In the genomic region with DNA sequence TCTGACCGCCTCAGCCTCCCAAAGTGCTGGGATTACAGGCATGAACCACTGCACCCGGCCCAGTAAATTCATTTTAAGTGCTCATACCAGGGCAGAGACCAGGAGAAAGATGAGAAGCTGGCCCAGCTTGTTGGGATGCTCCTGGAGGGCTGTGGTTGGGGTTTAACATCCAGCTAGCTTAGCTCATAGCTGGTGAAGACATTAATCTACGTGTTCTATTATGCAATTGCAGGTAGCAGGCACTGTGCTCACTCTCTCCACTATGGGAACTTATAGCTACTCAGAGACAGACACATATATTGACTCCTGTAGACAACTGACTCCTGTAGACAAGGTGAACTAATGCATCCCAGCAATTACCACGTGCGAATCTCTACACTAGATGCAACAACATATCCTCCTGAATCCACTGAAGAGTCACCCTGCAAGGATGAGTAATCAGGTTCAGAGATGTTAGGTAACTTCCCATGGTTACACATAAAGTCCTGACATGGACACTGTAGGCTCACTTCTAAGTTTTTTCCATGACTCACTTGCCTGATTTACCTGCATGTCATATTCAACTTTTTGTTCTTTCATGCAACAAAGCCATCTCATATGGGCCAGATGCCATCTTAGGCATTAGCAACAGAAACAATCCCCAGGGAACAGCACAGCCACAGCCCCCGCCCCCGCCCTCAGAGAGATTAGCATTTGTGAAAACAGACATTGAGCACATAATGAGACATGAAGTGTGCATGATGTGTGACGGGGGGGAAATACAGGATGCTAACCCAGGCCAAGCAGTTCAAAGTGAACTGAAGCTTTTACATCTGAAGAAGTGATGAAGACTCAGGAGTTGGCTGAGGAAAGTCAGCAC, we compare ENCODE assay signal across 8 cellular contexts. TPM values are rescaled to one million over a fixed set of nuclear protein-coding genes. Genes with fewer than 3 reads are reported as not detected.
DNase-seq lines count a peak whose midpoint lies in the region; ATAC-seq and TF ChIP-seq lines count a peak whose summit lies in the region.

No MANE protein-coding gene starts in this region.

- no peak for DNase-seq in CD4-positive, CD25-positive, alpha-beta regulatory T cell
- DNase-seq in MV-4-11 (lab: John Stamatoyannopoulos, UW) (peak; percentile 45), cardiac fibroblast (ENCODE audit: low read depth in 2 of 2) (peak; percentile 3 to 82), cerebellar cortex (ENCODE audit: low spot score) (no peak), osteoblast (ENCODE audit: insufficient read length, low spot score, missing footprints) (no peak), uterus (no peak)
- DNase-seq in stimulated activated CD4-positive, alpha-beta T cell treated with anti-CD3 and anti-CD28 coated beads, TNF-alpha, amount 100 ng/mL, for 48 hours (ENCODE audit: low read depth in 3 of 3) = peak; percentile 22 to 46 (median 42)

- H3K9me3 Mint-ChIP-seq in CD4-positive, CD25-positive, alpha-beta regulatory T cell = peaks cover 0 to 2% (median 0%) of the 10 kb centered on the region in 7 donors

- H3K4me3 Mint-ChIP-seq in CD4-positive, CD25-positive, alpha-beta regulatory T cell = no peak overlapping the region

- no peak overlapping the region for H3K4me2 ChIP-seq in osteoblast (ENCODE audit: insufficient read depth, low read length)

- peaks cover 29% of the 10 kb centered on the region for H3K36me3 Mint-ChIP-seq in CD4-positive, CD25-positive, alpha-beta regulatory T cell

- intact Hi-C loops in uterus (cut with DNase I; ENCODE audit: low total_unique reads) = no loop called here

- peak overlapping the region in 1 of 3 donors; percentile 30 for H3K27ac Mint-ChIP-seq in CD4-positive, CD25-positive, alpha-beta regulatory T cell

- H3K4me1 Mint-ChIP-seq in CD4-positive, CD25-positive, alpha-beta regulatory T cell = peaks cover 0 to 4% (median 2%) of the 10 kb centered on the region in 4 donors

- H3K9me3 ChIP-seq in CD4-positive, CD25-positive, alpha-beta regulatory T cell (ENCODE audit: control insufficient read depth in 2 of 2, low read length in 2 of 2) = no peaks in the 10 kb centered on the region
- H3K9me3 ChIP-seq in osteoblast (ENCODE audit: low read depth, low read length) (no peaks in the 10 kb centered on the region), uterus (no peaks in the 10 kb centered on the region)

- no peak for TF ChIP-seq CTCF in cardiac fibroblast (IDR thresholded peaks at IDR 0.05; ENCODE audit: low read depth, low read length)
- TF ChIP-seq CTCF in osteoblast (IDR thresholded peaks at IDR 0.05; ENCODE audit: extremely low read depth, low read depth, low read length) = no peak
- TF ChIP-seq CTCF in uterus (IDR thresholded peaks at IDR 0.05) = no peak

- H2AFZ ChIP-seq in osteoblast (ENCODE audit: low read length) = no peak overlapping the region

- H3K27me3 Mint-ChIP-seq in CD4-positive, CD25-positive, alpha-beta regulatory T cell = peaks cover 9% of the 10 kb centered on the region

- no peaks in the 10 kb centered on the region for H3K4me1 ChIP-seq in CD4-positive, CD25-positive, alpha-beta regulatory T cell (ENCODE audit: control insufficient read depth, insufficient read depth, low read length, poor library complexity, severe bottlenecking)
- H3K4me1 ChIP-seq in osteoblast (ENCODE audit: insufficient read depth, low read length) = peaks cover 9% of the 10 kb centered on the region
- no peaks in the 10 kb centered on the region for H3K4me1 ChIP-seq in uterus

- peaks cover 40% of the 10 kb centered on the region for H3K36me3 ChIP-seq in CD4-positive, CD25-positive, alpha-beta regulatory T cell (ENCODE audit: control insufficient read depth, insufficient read depth, low read length)
- H3K36me3 ChIP-seq in osteoblast (ENCODE audit: insufficient read depth, low read length) = peaks cover 40% of the 10 kb centered on the region
- no peaks in the 10 kb centered on the region for H3K36me3 ChIP-seq in uterus

- ATAC-seq in CD4-positive, CD25-positive, alpha-beta regulatory T cell (ENCODE audit: low read depth in 2 of 2) = peak; percentile 34 to 51
- ATAC-seq in GM21529 (IDR thresholded peaks at IDR 0.05; ENCODE audit: unreplicated experiment) = peak; percentile 60

- no peaks in the 10 kb centered on the region for H3K79me2 ChIP-seq in osteoblast (ENCODE audit: insufficient read depth, low read length)

- H3K27me3 ChIP-seq in CD4-positive, CD25-positive, alpha-beta regulatory T cell (ENCODE audit: control insufficient read depth, insufficient read depth, low read length) = no peaks in the 10 kb centered on the region
- no peaks in the 10 kb centered on the region for H3K27me3 ChIP-seq in osteoblast (ENCODE audit: insufficient read depth, low read length)
- H3K27me3 ChIP-seq in uterus = no peaks in the 10 kb centered on the region

- peaks cover 7% of the 10 kb centered on the region for H4K20me1 ChIP-seq in osteoblast (ENCODE audit: insufficient read depth, low read length)

- H3K27ac ChIP-seq in CD4-positive, CD25-positive, alpha-beta regulatory T cell (ENCODE audit: insufficient read depth, low read length, poor library complexity, severe bottlenecking) = no peak overlapping the region
- H3K27ac ChIP-seq in osteoblast (ENCODE audit: low read depth, low read length) (no peak overlapping the region), uterus (no peak overlapping the region)

- TF ChIP-seq POLR2A in uterus (IDR thresholded peaks at IDR 0.05) = no peak

- H3K4me3 ChIP-seq in CD4-positive, CD25-positive, alpha-beta regulatory T cell (ENCODE audit: low read depth, low read length) = no peak overlapping the region
- H3K4me3 ChIP-seq in cardiac fibroblast (replicated peaks in 1 of 2; ENCODE audit: low read depth in 2 of 2, low read length in 2 of 2) (no peak overlapping the region), osteoblast (ENCODE audit: insufficient read depth, low read length) (no peak overlapping the region), uterus (no peak overlapping the region)

RNA-seq across cellular contexts. Expression of a gene that starts 37.2 kb away (rescaled TPM):
- total RNA-seq in CD4-positive, CD25-positive, alpha-beta regulatory T cell = 6.2 TPM
- 10 to 100 TPM in 3 of 4 donors, 1 to 10 TPM in 1; 5.4 to 14.4 (median 10.7) TPM for polyA plus RNA-seq in CD4-positive, CD25-positive, alpha-beta regulatory T cell
- total RNA-seq in osteoblast (28.6 and 33.0 TPM in 2 replicates), uterus (10 to 100 TPM in 3 of 4 donors, 1 to 10 TPM in 1; 2.4 to 44.8 (median 16.7) TPM)

Comparison
In these comparisons a context has a peak if more than half of its experiments do, and no peak if none do; other contexts are left out.
1. DNase-seq: peak in MV-4-11 (single experiment), cardiac fibroblast (2 of 2) and stimulated activated CD4-positive, alpha-beta T cell treated with anti-CD3 and anti-CD28 coated beads, TNF-alpha, amount 100 ng/mL, for 48 hours (3 of 3); none in CD4-positive, CD25-positive, alpha-beta regulatory T cell (0 of 3), cerebellar cortex (single experiment), osteoblast (single experiment) and uterus (0 of 2).